ENCODE assay signal across 1 cellular context in the genomic region with DNA sequence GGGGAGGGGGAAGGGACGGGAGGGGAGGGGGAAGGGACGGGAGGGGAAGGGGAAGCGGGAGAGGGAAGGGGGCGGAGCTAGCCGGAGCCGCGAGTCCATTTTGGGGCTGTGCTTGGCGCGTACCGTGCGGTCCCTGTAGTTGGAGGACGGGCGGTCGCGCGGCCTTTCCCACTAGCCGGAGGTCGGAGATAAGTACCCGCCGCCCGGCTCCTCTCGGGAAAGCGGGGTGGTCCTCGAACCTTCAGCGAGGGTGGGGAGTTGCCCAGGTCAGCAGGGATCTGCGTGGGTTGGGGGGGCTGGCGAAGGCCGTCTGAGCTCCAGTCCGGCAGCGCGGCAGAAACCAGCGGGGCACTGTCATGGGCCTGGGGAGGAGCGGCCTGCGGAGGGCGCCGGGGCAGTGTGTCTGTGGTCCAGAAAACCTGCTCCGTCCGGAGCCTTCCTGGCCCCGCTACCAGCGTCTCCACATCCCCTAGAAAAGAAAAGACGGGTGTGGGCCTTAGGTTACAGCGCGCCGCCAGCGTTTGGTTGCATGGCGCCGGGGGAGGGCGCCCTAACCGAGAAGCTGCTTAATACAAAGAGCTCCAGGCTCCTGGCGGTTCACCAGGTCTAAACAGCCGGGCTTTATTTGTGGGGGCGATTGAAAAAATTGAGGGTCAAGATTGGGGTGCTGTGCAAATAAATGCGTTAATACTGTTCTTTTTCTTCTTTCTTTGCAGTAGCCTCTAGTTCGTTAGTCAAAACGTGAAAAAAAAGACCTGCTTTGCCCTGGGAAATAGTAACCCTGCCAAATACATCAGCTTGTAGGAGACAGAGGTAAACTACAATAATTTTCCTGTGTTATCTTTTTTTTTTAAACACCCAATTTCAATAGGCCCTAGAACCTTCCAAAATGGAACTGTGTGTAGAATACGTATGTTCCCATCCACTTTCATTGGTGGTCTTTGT.
A peak's percentile ranks its signal among the peaks of the same experiment; 100 is the strongest.
TF ChIP-seq lines count a peak whose summit lies in the region.

A gene with protein sequence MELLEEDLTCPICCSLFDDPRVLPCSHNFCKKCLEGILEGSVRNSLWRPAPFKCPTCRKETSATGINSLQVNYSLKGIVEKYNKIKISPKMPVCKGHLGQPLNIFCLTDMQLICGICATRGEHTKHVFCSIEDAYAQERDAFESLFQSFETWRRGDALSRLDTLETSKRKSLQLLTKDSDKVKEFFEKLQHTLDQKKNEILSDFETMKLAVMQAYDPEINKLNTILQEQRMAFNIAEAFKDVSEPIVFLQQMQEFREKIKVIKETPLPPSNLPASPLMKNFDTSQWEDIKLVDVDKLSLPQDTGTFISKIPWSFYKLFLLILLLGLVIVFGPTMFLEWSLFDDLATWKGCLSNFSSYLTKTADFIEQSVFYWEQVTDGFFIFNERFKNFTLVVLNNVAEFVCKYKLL (plus strand): TSS at position 92 of the 945 bp plus-strand sequence. CDS start 14,899 bp downstream, outside the sequence.

TF ChIP-seq in HepG2, 621 proteins besides CTCF, POLR2A, EP300 and RAD21 (continued from another document and continues in another):
- peak; percentile 64 for TF ChIP-seq ZNF724P (CRISPR knock-in tag; IDR thresholded peaks at IDR 0.05; ENCODE audit: borderline replicate concordance)
- TF ChIP-seq ZNF75D (CRISPR knock-in tag; IDR thresholded peaks at IDR 0.05; ENCODE audit: borderline replicate concordance), result no peak
- peak; percentile 93 for TF ChIP-seq PHF8 (CRISPR knock-in tag; IDR thresholded peaks at IDR 0.05)
- TF ChIP-seq ZSCAN5A (CRISPR knock-in tag; IDR thresholded peaks at IDR 0.05; ENCODE audit: borderline replicate concordance), result no peak
- TF ChIP-seq, protein P1, sequence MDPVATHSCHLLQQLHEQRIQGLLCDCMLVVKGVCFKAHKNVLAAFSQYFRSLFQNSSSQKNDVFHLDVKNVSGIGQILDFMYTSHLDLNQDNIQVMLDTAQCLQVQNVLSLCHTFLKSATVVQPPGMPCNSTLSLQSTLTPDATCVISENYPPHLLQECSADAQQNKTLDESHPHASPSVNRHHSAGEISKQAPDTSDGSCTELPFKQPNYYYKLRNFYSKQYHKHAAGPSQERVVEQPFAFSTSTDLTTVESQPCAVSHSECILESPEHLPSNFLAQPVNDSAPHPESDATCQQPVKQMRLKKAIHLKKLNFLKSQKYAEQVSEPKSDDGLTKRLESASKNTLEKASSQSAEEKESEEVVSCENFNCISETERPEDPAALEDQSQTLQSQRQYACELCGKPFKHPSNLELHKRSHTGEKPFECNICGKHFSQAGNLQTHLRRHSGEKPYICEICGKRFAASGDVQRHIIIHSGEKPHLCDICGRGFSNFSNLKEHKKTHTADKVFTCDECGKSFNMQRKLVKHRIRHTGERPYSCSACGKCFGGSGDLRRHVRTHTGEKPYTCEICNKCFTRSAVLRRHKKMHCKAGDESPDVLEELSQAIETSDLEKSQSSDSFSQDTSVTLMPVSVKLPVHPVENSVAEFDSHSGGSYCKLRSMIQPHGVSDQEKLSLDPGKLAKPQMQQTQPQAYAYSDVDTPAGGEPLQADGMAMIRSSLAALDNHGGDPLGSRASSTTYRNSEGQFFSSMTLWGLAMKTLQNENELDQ (CRISPR knock-in tag; IDR thresholded peaks at IDR 0.05; ENCODE audit: borderline replicate concordance), result no peak
- TF ChIP-seq U2AF1 (optimal IDR thresholded peaks at IDR 0.05; ENCODE audit: low read depth, low read length), result peak; percentile 39
- no peak for TF ChIP-seq ZNF816 (CRISPR knock-in tag; IDR thresholded peaks at IDR 0.05; ENCODE audit: borderline replicate concordance)
- TF ChIP-seq GTF3A (CRISPR knock-in tag; conservative IDR thresholded peaks at IDR 0.05), result no peak
- no peak for TF ChIP-seq ZNF720 (CRISPR knock-in tag; IDR thresholded peaks at IDR 0.05)
- TF ChIP-seq ZNF205 (CRISPR knock-in tag; IDR thresholded peaks at IDR 0.05), result peak; percentile 34; the same call in 1 of the 2 replicates
- no peak for TF ChIP-seq GLI4 (CRISPR knock-in tag; IDR thresholded peaks at IDR 0.05; ENCODE audit: borderline replicate concordance)
- no peak for TF ChIP-seq REL (CRISPR knock-in tag; conservative IDR thresholded peaks at IDR 0.05)
- no peak for TF ChIP-seq STAT6 (CRISPR knock-in tag; IDR thresholded peaks at IDR 0.05; ENCODE audit: borderline replicate concordance)
- TF ChIP-seq ZNF124 (CRISPR knock-in tag; IDR thresholded peaks at IDR 0.05), result 0 out of 2 replicates have a peak, but pooled peaks have one; percentile 30
- TF ChIP-seq ZNF484 (CRISPR knock-in tag; IDR thresholded peaks at IDR 0.05; ENCODE audit: borderline replicate concordance, low read depth), result no peak
- no peak for TF ChIP-seq ZC3H4 (CRISPR knock-in tag; IDR thresholded peaks at IDR 0.05; ENCODE audit: borderline replicate concordance)
- no peak for TF ChIP-seq MAZ (IDR thresholded peaks at IDR 0.05; ENCODE audit: borderline replicate concordance, low read depth, low read length)
- TF ChIP-seq MAZ (CRISPR knock-in tag; IDR thresholded peaks at IDR 0.05; ENCODE audit: low read depth), result no peak; the same call in 1 of the 2 replicates
- TF ChIP-seq, protein P2, sequence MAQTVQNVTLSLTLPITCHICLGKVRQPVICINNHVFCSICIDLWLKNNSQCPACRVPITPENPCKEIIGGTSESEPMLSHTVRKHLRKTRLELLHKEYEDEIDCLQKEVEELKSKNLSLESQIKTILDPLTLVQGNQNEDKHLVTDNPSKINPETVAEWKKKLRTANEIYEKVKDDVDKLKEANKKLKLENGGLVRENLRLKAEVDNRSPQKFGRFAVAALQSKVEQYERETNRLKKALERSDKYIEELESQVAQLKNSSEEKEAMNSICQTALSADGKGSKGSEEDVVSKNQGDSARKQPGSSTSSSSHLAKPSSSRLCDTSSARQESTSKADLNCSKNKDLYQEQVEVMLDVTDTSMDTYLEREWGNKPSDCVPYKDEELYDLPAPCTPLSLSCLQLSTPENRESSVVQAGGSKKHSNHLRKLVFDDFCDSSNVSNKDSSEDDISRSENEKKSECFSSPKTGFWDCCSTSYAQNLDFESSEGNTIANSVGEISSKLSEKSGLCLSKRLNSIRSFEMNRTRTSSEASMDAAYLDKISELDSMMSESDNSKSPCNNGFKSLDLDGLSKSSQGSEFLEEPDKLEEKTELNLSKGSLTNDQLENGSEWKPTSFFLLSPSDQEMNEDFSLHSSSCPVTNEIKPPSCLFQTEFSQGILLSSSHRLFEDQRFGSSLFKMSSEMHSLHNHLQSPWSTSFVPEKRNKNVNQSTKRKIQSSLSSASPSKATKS (CRISPR knock-in tag; IDR thresholded peaks at IDR 0.05), result no peak
- no peak for TF ChIP-seq PRDM15 (CRISPR knock-in tag; IDR thresholded peaks at IDR 0.05)
- TF ChIP-seq ATF3 (CRISPR knock-in tag; IDR thresholded peaks at IDR 0.05), result no peak
- TF ChIP-seq EED (CRISPR knock-in tag; IDR thresholded peaks at IDR 0.05), result peak; percentile 85
- peak; percentile 83 for TF ChIP-seq POLR2G (IDR thresholded peaks at IDR 0.05; ENCODE audit: low read depth, low read length)
- no peak for TF ChIP-seq GPN1 (CRISPR knock-in tag; IDR thresholded peaks at IDR 0.05; ENCODE audit: borderline replicate concordance)
- no peak for TF ChIP-seq ZBTB33 (CRISPR knock-in tag; IDR thresholded peaks at IDR 0.05)
- TF ChIP-seq KAT8 (CRISPR knock-in tag; IDR thresholded peaks at IDR 0.05), result peak; percentile 52; the same call in 1 of the 2 replicates
- TF ChIP-seq, protein P3, sequence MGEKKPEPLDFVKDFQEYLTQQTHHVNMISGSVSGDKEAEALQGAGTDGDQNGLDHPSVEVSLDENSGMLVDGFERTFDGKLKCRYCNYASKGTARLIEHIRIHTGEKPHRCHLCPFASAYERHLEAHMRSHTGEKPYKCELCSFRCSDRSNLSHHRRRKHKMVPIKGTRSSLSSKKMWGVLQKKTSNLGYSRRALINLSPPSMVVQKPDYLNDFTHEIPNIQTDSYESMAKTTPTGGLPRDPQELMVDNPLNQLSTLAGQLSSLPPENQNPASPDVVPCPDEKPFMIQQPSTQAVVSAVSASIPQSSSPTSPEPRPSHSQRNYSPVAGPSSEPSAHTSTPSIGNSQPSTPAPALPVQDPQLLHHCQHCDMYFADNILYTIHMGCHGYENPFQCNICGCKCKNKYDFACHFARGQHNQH (CRISPR knock-in tag; IDR thresholded peaks at IDR 0.05), result no peak
- 0 out of 2 replicates have a peak, but pooled peaks have one; percentile 25 for TF ChIP-seq ZNF343 (CRISPR knock-in tag; IDR thresholded peaks at IDR 0.05)
- TF ChIP-seq ZNF337 (CRISPR knock-in tag; IDR thresholded peaks at IDR 0.05; ENCODE audit: borderline replicate concordance, low read depth), result no peak
- no peak for TF ChIP-seq GPBP1L1 (CRISPR knock-in tag; IDR thresholded peaks at IDR 0.05)
- no peak for TF ChIP-seq ZNF431 (CRISPR knock-in tag; IDR thresholded peaks at IDR 0.05; ENCODE audit: borderline replicate concordance, low read depth)
- TF ChIP-seq TBX3 (IDR thresholded peaks at IDR 0.05; ENCODE audit: borderline replicate concordance), result no peak
- TF ChIP-seq GZF1 (CRISPR knock-in tag; IDR thresholded peaks at IDR 0.05), result no peak
